20 cellular contexts compared by ENCODE assay signal in genomic region chr11:102712140-102712539, GRCh38. TPM values are rescaled to one million over a fixed set of nuclear protein-coding genes. Genes with fewer than 3 reads are reported as not detected.
A peak's percentile ranks its signal among the peaks of the same experiment; 100 is the strongest.
DNase-seq lines count a peak whose midpoint lies in the region; ATAC-seq, FAIRE-seq and TF ChIP-seq lines count a peak whose summit lies in the region.
"Had no signal": no experiment of that assay in that cellular context is flagged by ENCODE, and none has a peak within 500 bp of the region (broad histone marks: within the 10 kb centered on the region; RNA-seq: fewer than 3 reads in every experiment).

No MANE protein-coding gene starts in this region.

- no peaks in the 10 kb centered on the region for H3K27me3 ChIP-seq in upper lobe of left lung

- H3K4me1 Mint-ChIP-seq in Calu3 (ENCODE audit: low read depth, unreplicated experiment): no peaks in the 10 kb centered on the region

- WGBS in upper lobe of left lung, 2 donors: 65 to 75% methylated on average over 3 of the region's 3 CpGs

- H3K27ac ChIP-seq in upper lobe of left lung: no peak overlapping the region
- H3K27ac ChIP-seq: SK-N-MC had no signal

- no peaks in the 10 kb centered on the region for H3K36me3 Mint-ChIP-seq in Calu3 (ENCODE audit: insufficient read depth, unreplicated experiment)

- H3K9me3 ChIP-seq in upper lobe of left lung: no peaks in the 10 kb centered on the region
- H3K9me3 ChIP-seq: MG63 had no signal

- DNase-seq in SKM-1 treated with dmso at 0.1 percent for 144 hours (lab: John Stamatoyannopoulos, UW; ENCODE audit: unreplicated experiment): peak; percentile 25
- DNase-seq in SKM-1 (lab: John Stamatoyannopoulos, UW; ENCODE audit: unreplicated experiment): no peak
- DNase-seq in HTR-8/SVneo (ENCODE audit: insufficient read length, low spot score): no peak
- DNase-seq in NOMO-1 treated with dmso at 0.1 percent for 144 hours (lab: John Stamatoyannopoulos, UW; ENCODE audit: unreplicated experiment): peak; percentile 34
- DNase-seq in upper lobe of left lung: peak in 1 of 2 donors; percentile 32
- DNase-seq in kidney tubule cell (ENCODE audit: low spot score): no peak
- no peak for DNase-seq in NCI-H2171 treated with DMSO at 0.1 percent for 48 hours (lab: John Stamatoyannopoulos, UW)
- no peak for DNase-seq in Calu3
- DNase-seq: C1 segment of cervical spinal cord; GF-D8; MG63; NCI-H187; NCI-H526 treated with DMSO at 0.1 percent for 48 hours; NK-92 treated with Interleukin-12 subunit alpha and Interleukin-12 subunit beta, amount 100 ng/mL, for 24 hours had no signal

- no peak overlapping the region for H3K4me3 Mint-ChIP-seq in Calu3 (ENCODE audit: low read depth, unreplicated experiment)

- H3K4me1 ChIP-seq in upper lobe of left lung: no peaks in the 10 kb centered on the region

- no peak overlapping the region for H3K27ac Mint-ChIP-seq in Calu3 (ENCODE audit: unreplicated experiment)

- BruUV-seq in Calu3 (replicated peaks; lab: Mats Ljungman, UMichigan): no TSS peak

- intact Hi-C loops in Calu3 (cut with micrococcal nuclease; ENCODE audit: unreplicated experiment): no loop called here

- FAIRE-seq in HTR-8/SVneo (lab: Jason Lieb, UNC): peak; percentile 77
- FAIRE-seq: GM12891, H1 had no signal

- no peak for TF ChIP-seq POLR2A in upper lobe of left lung (IDR thresholded peaks at IDR 0.05)

- H3K36me3 ChIP-seq in upper lobe of left lung: no peaks in the 10 kb centered on the region
- H3K36me3 ChIP-seq: MG63 had no signal

- CTCF ChIA-PET in Calu3 (lab: Charles Lee): no interaction called here

- TF ChIP-seq EP300 in upper lobe of left lung (IDR thresholded peaks at IDR 0.05): no peak

- TF ChIP-seq CTCF in upper lobe of left lung (IDR thresholded peaks at IDR 0.05): no peak
- TF ChIP-seq CTCF in Calu3 (IDR thresholded peaks at IDR 0.05; ENCODE audit: unreplicated experiment): no peak

- H3K9me3 Mint-ChIP-seq in Calu3 (ENCODE audit: low read depth, unreplicated experiment): no peaks in the 10 kb centered on the region

- peak; percentile 43 to 84 for ATAC-seq in upper lobe of left lung (ENCODE audit: low FRiP score in 2 of 2)

- peaks cover 45% of the 10 kb centered on the region for H3K27me3 Mint-ChIP-seq in Calu3 (ENCODE audit: unreplicated experiment)

- no peak overlapping the region for H3K4me3 ChIP-seq in upper lobe of left lung
- H3K4me3 ChIP-seq: MG63, SK-N-MC had no signal

RNA-seq across cellular contexts. Expression of gene MMP27, which starts 6.6 kb away (rescaled TPM):
- total RNA-seq in upper lobe of left lung (not detected), Calu3 (2022) (not detected in 2 replicates)
- total RNA-seq: A172; Daoy; H1; T-helper 1 cell treated with Interleukin-12 subunit alpha and Interleukin-12 subunit beta and Interleukin-4 antibody, amounts not matched to agents 30 ng/mL and 1 ng/mL, for 36 hours had no signal

RNA-seq across cellular contexts. Expression of gene MMP8, which starts 12.6 kb away (rescaled TPM):
- total RNA-seq in upper lobe of left lung (1 to 10 TPM in 3 of 6 donors, under 1 TPM in 3; under 0.01 to 2.7 (median 0.83) TPM), Calu3 (2022) (not detected in 2 replicates)
- total RNA-seq: A172; Daoy; H1; T-helper 1 cell treated with Interleukin-12 subunit alpha and Interleukin-12 subunit beta and Interleukin-4 antibody, amounts not matched to agents 30 ng/mL and 1 ng/mL, for 36 hours had no signal

Comparison
In these comparisons a context has a peak if more than half of its experiments do, and no peak if none do; other contexts are left out.
1. DNase-seq: peak in SKM-1 treated with dmso at 0.1 percent for 144 hours (single experiment) and NOMO-1 treated with dmso at 0.1 percent for 144 hours (single experiment); none in SKM-1 (single experiment), HTR-8/SVneo (single experiment), kidney tubule cell (single experiment), NCI-H2171 treated with DMSO at 0.1 percent for 48 hours (single experiment) and Calu3 (single experiment).